In the genomic region with DNA sequence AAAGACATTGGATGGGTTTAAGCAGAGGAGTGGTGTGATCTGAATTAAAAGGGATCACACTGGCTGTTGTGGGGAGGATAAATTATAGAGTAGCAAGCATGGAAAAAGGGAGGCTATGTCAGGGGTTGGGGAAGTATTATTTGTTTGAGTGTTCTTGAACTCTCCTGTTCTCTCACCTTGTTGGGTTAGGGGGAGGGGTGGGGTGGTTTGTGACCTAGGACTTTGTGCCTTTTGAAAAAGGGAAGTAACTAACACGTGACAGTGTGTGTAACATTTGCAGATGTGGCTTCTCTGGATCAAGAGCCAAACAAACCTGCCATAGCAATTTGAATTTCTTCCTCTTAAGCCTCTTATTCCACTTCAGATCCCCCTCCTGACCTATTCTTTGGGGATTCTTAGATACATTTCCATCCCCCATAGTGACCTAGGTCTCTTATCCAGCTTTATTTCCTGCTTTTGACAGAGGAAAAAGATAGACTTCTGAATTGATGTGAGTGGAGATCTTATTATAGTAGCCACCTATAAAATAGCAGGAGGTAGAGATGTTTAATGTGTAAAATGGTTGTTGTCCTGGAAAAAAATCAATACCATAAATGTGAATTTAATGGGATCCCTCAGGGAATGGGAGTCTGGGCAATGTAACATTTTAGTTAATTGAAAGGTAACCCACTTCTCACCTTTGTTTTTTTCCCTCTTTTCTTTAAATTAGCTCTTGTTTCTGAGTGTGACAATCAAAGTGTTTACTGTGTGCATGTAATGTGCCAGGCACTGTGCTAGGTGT, we compare ENCODE assay signal across 10 cellular contexts.
A peak's percentile ranks its signal among the peaks of the same experiment; 100 is the strongest.
DNase-seq lines count a peak whose midpoint lies in the region; ATAC-seq and TF ChIP-seq lines count a peak whose summit lies in the region.
"Had no signal": no experiment of that assay in that cellular context is flagged by ENCODE, and none has a peak within 500 bp of the region (broad histone marks: within the 10 kb centered on the region; RNA-seq: fewer than 3 reads in every experiment).

No MANE protein-coding gene starts in this region.

- no peak overlapping the region for H3K27ac Mint-ChIP-seq in nephron progenitor cell

- peak overlapping the region; percentile 1 to 59 (median 48); a peak in 21 of 22 replicates for H3K4me2 ChIP-seq in BLaER1 treated with 17β-estradiol and CSF1 and Interleukin-3, amounts not matched to agents 10 nM and 100 nM
- no peak overlapping the region for H3K4me2 ChIP-seq in smooth muscle cell

- H3K4me3 ChIP-seq in BLaER1 treated with 17β-estradiol and CSF1 and Interleukin-3, amounts not matched to agents 10 nM and 100 nM = no peak overlapping the region
- no peak overlapping the region for H3K4me3 ChIP-seq in smooth muscle cell
- no peak overlapping the region for H3K4me3 ChIP-seq in thyroid gland (replicated peaks in 1 of 3)
- H3K4me3 ChIP-seq: lower lobe of right lung had no signal

- H3K9ac ChIP-seq in BLaER1 treated with 17β-estradiol and CSF1 and Interleukin-3, amounts not matched to agents 10 nM and 100 nM = no peak overlapping the region
- H3K9ac ChIP-seq in smooth muscle cell (ENCODE audit: low read depth) = no peak overlapping the region

- peak; percentile 84 for DNase-seq in RPMI8226
- DNase-seq in T1000 (lab: John Stamatoyannopoulos, UW) = no peak
- DNase-seq in smooth muscle cell (lab: John Stamatoyannopoulos, UW; ENCODE audit: unreplicated experiment) = no peak
- no peak for DNase-seq in thyroid gland
- no peak for DNase-seq in nephron progenitor cell
- DNase-seq: lower lobe of right lung, NCI-H1436 had no signal

- H3K4me1 ChIP-seq in BLaER1 treated with 17β-estradiol and CSF1 and Interleukin-3, amounts not matched to agents 10 nM and 100 nM = peaks cover 13 to 61% (median 36%) of the 10 kb centered on the region in 10 experiments
- no peaks in the 10 kb centered on the region for H3K4me1 ChIP-seq in smooth muscle cell (ENCODE audit: low read depth)
- no peaks in the 10 kb centered on the region for H3K4me1 ChIP-seq in thyroid gland
- H3K4me1 ChIP-seq: lower lobe of right lung had no signal

- no peaks in the 10 kb centered on the region for H3K36me3 ChIP-seq in BLaER1 treated with 17β-estradiol and CSF1 and Interleukin-3, amounts not matched to agents 10 nM and 100 nM
- no peaks in the 10 kb centered on the region for H3K36me3 ChIP-seq in smooth muscle cell (ENCODE audit: low read depth)
- no peaks in the 10 kb centered on the region for H3K36me3 ChIP-seq in thyroid gland
- H3K36me3 ChIP-seq: lower lobe of right lung had no signal

- no peaks in the 10 kb centered on the region for H4K20me1 ChIP-seq in BLaER1 treated with 17β-estradiol and CSF1 and Interleukin-3, amounts not matched to agents 10 nM and 100 nM
- no peaks in the 10 kb centered on the region for H4K20me1 ChIP-seq in smooth muscle cell (ENCODE audit: low read depth)

- TF ChIP-seq CTCF in smooth muscle cell (IDR thresholded peaks at IDR 0.05; ENCODE audit: borderline replicate concordance, insufficient read depth, poor library complexity, severe bottlenecking) (no peak), thyroid gland (IDR thresholded peaks at IDR 0.05) (no peak), nephron progenitor cell (IDR thresholded peaks at IDR 0.05) (no peak)

- peak overlapping the region in 8 of 11 experiments; percentile 3 to 52 (median 30); a peak in 10 of 22 replicates for H3K27ac ChIP-seq in BLaER1 treated with 17β-estradiol and CSF1 and Interleukin-3, amounts not matched to agents 10 nM and 100 nM
- H3K27ac ChIP-seq in smooth muscle cell (ENCODE audit: low read depth) (no peak overlapping the region), thyroid gland (no peak overlapping the region)
- H3K27ac ChIP-seq: lower lobe of right lung had no signal

- H3K4me3 Mint-ChIP-seq in nephron progenitor cell = no peak overlapping the region

- no peaks in the 10 kb centered on the region for H3F3A ChIP-seq in smooth muscle cell (ENCODE audit: low read depth)

- intact Hi-C loops in thyroid gland (cut with DNase I) = no loop called here

- peaks cover 0 to 4% (median 0%) of the 10 kb centered on the region in 11 experiments; a peak in 2 of 22 replicates for H3K9me3 ChIP-seq in BLaER1 treated with 17β-estradiol and CSF1 and Interleukin-3, amounts not matched to agents 10 nM and 100 nM (replicated peaks in 1 of 11)
- H3K9me3 ChIP-seq in smooth muscle cell (replicated peaks; ENCODE audit: low read depth) (no peaks in the 10 kb centered on the region), thyroid gland (no peaks in the 10 kb centered on the region)
- H3K9me3 ChIP-seq: lower lobe of right lung had no signal

- ATAC-seq in GM19324 (IDR thresholded peaks at IDR 0.05; ENCODE audit: low FRiP score, unreplicated experiment) (peak; percentile 60), HG03196 (IDR thresholded peaks at IDR 0.05; ENCODE audit: unreplicated experiment) (peak; percentile 67)

- 38% methylated on average over 1 of the region's 1 CpG for WGBS in smooth muscle cell (ENCODE audit: low lambda C conversion rate)
- WGBS in thyroid gland, 2 donors = 29 to 44% methylated on average over 1 of the region's 1 CpG

- H2AFZ ChIP-seq in smooth muscle cell (ENCODE audit: low read depth) = no peak overlapping the region

- H3K4me1 Mint-ChIP-seq in nephron progenitor cell = peaks cover 30% of the 10 kb centered on the region

- H3K27me3 Mint-ChIP-seq in nephron progenitor cell (ENCODE audit: low read depth, poor library complexity) = peaks cover 2% of the 10 kb centered on the region

- H3K27me3 ChIP-seq in BLaER1 treated with 17β-estradiol and CSF1 and Interleukin-3, amounts not matched to agents 10 nM and 100 nM = no peaks in the 10 kb centered on the region
- no peaks in the 10 kb centered on the region for H3K27me3 ChIP-seq in smooth muscle cell (ENCODE audit: low read depth)
- no peaks in the 10 kb centered on the region for H3K27me3 ChIP-seq in thyroid gland

- TF ChIP-seq POLR2A in thyroid gland (IDR thresholded peaks at IDR 0.05) = no peak

- H3K9me3 Mint-ChIP-seq in nephron progenitor cell = peaks cover 27% of the 10 kb centered on the region

- H3K79me2 ChIP-seq in smooth muscle cell (ENCODE audit: low read depth) = no peaks in the 10 kb centered on the region

- no peaks in the 10 kb centered on the region for H3K36me3 Mint-ChIP-seq in nephron progenitor cell (ENCODE audit: low read depth)

Comparison
In these comparisons a context has a peak if more than half of its experiments do, and no peak if none do; other contexts are left out.
1. H3K27ac ChIP-seq: peak in BLaER1 treated with 17β-estradiol and CSF1 and Interleukin-3, amounts not matched to agents 10 nM and 100 nM (8 of 11); none in smooth muscle cell (single experiment) and thyroid gland (0 of 3).